In the genomic region with DNA sequence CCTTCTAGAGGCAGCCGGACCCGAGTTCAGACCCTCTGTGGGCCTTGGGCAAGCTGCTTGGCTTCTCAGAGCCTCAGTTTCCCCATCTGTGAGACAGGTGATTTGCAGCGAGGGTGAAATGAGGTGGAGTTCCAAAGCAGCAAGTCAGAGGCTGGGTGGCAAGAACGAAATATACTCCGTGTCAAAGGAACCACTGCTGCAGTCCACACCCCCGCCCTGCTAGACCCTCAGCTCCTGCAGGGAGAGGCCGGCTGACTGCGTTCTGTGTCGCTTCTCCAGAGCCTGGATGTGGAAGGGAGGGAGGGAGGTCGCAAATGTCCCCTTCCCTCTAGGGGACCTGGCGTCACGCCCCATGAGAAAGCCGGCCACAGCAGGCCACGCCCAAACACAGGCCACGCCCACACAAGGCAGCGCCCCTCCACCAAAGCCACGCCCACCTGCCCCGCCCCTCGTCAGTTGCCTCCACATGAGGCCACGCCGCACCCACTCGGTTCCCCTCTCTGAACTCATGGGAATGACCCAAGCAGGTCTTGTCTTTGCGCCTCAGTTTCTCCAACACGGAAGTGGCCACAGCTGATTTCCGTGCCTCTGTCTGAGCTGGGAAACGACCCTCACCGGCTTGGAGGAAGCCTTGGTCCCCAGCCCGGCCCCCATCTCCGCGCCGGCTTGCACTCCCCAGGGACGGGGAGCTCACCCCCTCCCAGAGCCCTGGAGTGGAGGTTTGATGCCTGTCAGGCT, we compare ENCODE assay signal across 8 cellular contexts. TPM values are rescaled to one million over a fixed set of nuclear protein-coding genes. Genes with fewer than 3 reads are reported as not detected.
DNase-seq lines count a peak whose midpoint lies in the region; ATAC-seq and TF ChIP-seq lines count a peak whose summit lies in the region.

No MANE protein-coding gene starts in this region.

- no peak overlapping the region for H3K9ac ChIP-seq in iPS-20b (ENCODE audit: low read depth, low read length)

- TF ChIP-seq CTCF in CD8-positive, alpha-beta T cell (IDR thresholded peaks at IDR 0.05): no peak
- no peak for TF ChIP-seq CTCF in transverse colon (IDR thresholded peaks at IDR 0.05)

- DNase-seq in CD8-positive, alpha-beta T cell: peak in 5 of 7 experiments; percentile 18 to 65 (median 40)
- peak; percentile 57 for DNase-seq in KBM-7
- DNase-seq in activated CD8-positive, alpha-beta memory T cell treated with anti-CD3 and anti-CD28 coated beads for 48 hours (ENCODE audit: low read depth in 2 of 3, low spot score in 2 of 3): peak in 2 of 3 experiments; percentile 35 to 39
- peak; percentile 60 for DNase-seq in transverse colon
- no peak for DNase-seq in kidney glomerular epithelial cell (lab: John Stamatoyannopoulos, UW)

- no peaks in the 10 kb centered on the region for H3K4me1 ChIP-seq in CD8-positive, alpha-beta T cell (ENCODE audit: insufficient read depth, low read length)
- no peaks in the 10 kb centered on the region for H3K4me1 ChIP-seq in iPS-20b (ENCODE audit: insufficient read depth, low read length)
- H3K4me1 ChIP-seq in transverse colon: no peaks in the 10 kb centered on the region

- H3K27me3 Mint-ChIP-seq in CD8-positive, alpha-beta T cell (ENCODE audit: low read depth): peaks cover 28% of the 10 kb centered on the region

- no peak overlapping the region for H3K4me3 ChIP-seq in CD8-positive, alpha-beta T cell (ENCODE audit: low read depth, low read length)
- H3K4me3 ChIP-seq in iPS-20b (ENCODE audit: low read length) (peak overlapping the region; percentile 56), transverse colon (no peak overlapping the region)

- peak; percentile 71 for ATAC-seq in CD8-positive, alpha-beta T cell
- ATAC-seq in GM21786 (IDR thresholded peaks at IDR 0.05; ENCODE audit: unreplicated experiment) (no peak), GM18520 (IDR thresholded peaks at IDR 0.05; ENCODE audit: unreplicated experiment) (no peak)

- H3K4me3 Mint-ChIP-seq in CD8-positive, alpha-beta T cell: no peak overlapping the region

- TF ChIP-seq POLR2A in transverse colon (IDR thresholded peaks at IDR 0.05): no peak

- 27% methylated on average over 32 of the region's 32 CpGs; no CpG with 5 or more reads in 1 of the 2 donors for WGBS in transverse colon (ENCODE audit: low coverage in 1 of 2), 2 donors

- H3K27me3 ChIP-seq in CD8-positive, alpha-beta T cell (ENCODE audit: insufficient read depth, low read length): peaks cover 6% of the 10 kb centered on the region
- peaks cover 53% of the 10 kb centered on the region for H3K27me3 ChIP-seq in iPS-20b (ENCODE audit: insufficient read depth, low read length)
- peaks cover 76% of the 10 kb centered on the region for H3K27me3 ChIP-seq in transverse colon

- CTCF ChIA-PET in CD8-positive, alpha-beta T cell (lab: Charles Lee): no interaction called here

- H3K27ac ChIP-seq in CD8-positive, alpha-beta T cell (ENCODE audit: low read depth, low read length): no peak overlapping the region
- no peak overlapping the region for H3K27ac ChIP-seq in iPS-20b (ENCODE audit: low read length)
- H3K27ac ChIP-seq in transverse colon: no peak overlapping the region

- no peaks in the 10 kb centered on the region for H3K36me3 Mint-ChIP-seq in CD8-positive, alpha-beta T cell

- TF ChIP-seq EP300 in transverse colon (IDR thresholded peaks at IDR 0.05; ENCODE audit: low read depth): no peak

- no peaks in the 10 kb centered on the region for H3K36me3 ChIP-seq in CD8-positive, alpha-beta T cell (ENCODE audit: insufficient read depth, low read length)
- H3K36me3 ChIP-seq in iPS-20b (ENCODE audit: insufficient read depth, low read depth, low read length) (no peaks in the 10 kb centered on the region), transverse colon (no peaks in the 10 kb centered on the region)

- in situ Hi-C loops in KBM-7 (cut with MboI; ENCODE audit: low pct_unique_long_range_greater_than_20kb, low sequenced_read_pairs) (no loop called here), transverse colon (cut with MboI; ENCODE audit: low pct_ligation_motif_present in 1 of 4, low pct_unique_long_range_greater_than_20kb in 1 of 4, low sequenced_read_pairs in 3 of 4) (loop anchor here in 1 of 4 donors (25.0 kb wide), 1 partner anchor 153 kb away; no protein-coding TSS in a partner anchor)

- intact Hi-C loops in CD8-positive, alpha-beta T cell (cut with DNase I, micrococcal nuclease): loop anchor here in 1 of 2 experiments (10.0 kb wide), 1 partner anchor 54 kb away; no protein-coding TSS in a partner anchor
- intact Hi-C loops in transverse colon (cut with DNase I; ENCODE audit: low total_unique reads): no loop called here

- no peaks in the 10 kb centered on the region for H3K9me3 ChIP-seq in CD8-positive, alpha-beta T cell (ENCODE audit: low read length)
- H3K9me3 ChIP-seq in iPS-20b (ENCODE audit: insufficient read depth, low read depth, low read length) (no peaks in the 10 kb centered on the region), transverse colon (no peaks in the 10 kb centered on the region)

- no peaks in the 10 kb centered on the region for H3K4me1 Mint-ChIP-seq in CD8-positive, alpha-beta T cell (ENCODE audit: low read depth)

- peaks cover 6% of the 10 kb centered on the region for H3K9me3 Mint-ChIP-seq in CD8-positive, alpha-beta T cell

- no peak overlapping the region for H3K27ac Mint-ChIP-seq in CD8-positive, alpha-beta T cell

- POLR2A ChIA-PET in CD8-positive, alpha-beta T cell (lab: Charles Lee): no interaction called here

RNA-seq across cellular contexts. Expression of a gene that starts 38.3 kb away (rescaled TPM):
- total RNA-seq in CD8-positive, alpha-beta T cell: 10 to 100 TPM; 67.6 to 69.7 TPM
- 100 to 1,000 TPM in 1 of 4 donors, 10 to 100 TPM in 3; 55.9 to 160 (median 79.7) TPM for total RNA-seq in transverse colon
